ENCODE assay signal across 10 cellular contexts in genomic region chr3:144028798-144029411, GRCh38. TPM values are rescaled to one million over a fixed set of nuclear protein-coding genes. Genes with fewer than 3 reads are reported as not detected.
DNase-seq lines count a peak whose midpoint lies in the region; ATAC-seq and TF ChIP-seq lines count a peak whose summit lies in the region.
"Had no signal": no experiment of that assay in that cellular context is flagged by ENCODE, and none has a peak within 500 bp of the region (broad histone marks: within the 10 kb centered on the region; RNA-seq: fewer than 3 reads in every experiment).

No MANE protein-coding gene starts in this region.

- no peak overlapping the region for H3K27ac Mint-ChIP-seq in WTC11
- H3K27ac Mint-ChIP-seq: activated naive CD8-positive, alpha-beta T cell treated with anti-CD3 and anti-CD28 coated beads, Interleukin-2, amount 50 U/mL, for 24 hours had no signal

- H3K4me3 ChIP-seq in hepatocyte, result no peak overlapping the region

- peak; percentile 85 for ATAC-seq in HG03135 (IDR thresholded peaks at IDR 0.05; ENCODE audit: unreplicated experiment)
- no peak for ATAC-seq in WTC11
- ATAC-seq: activated naive CD8-positive, alpha-beta T cell treated with anti-CD3 and anti-CD28 coated beads, Interleukin-2, amount 50 U/mL, for 24 hours; T-cell had no signal

- H3K4me2 ChIP-seq in hepatocyte, result no peak overlapping the region

- H3K9me2 ChIP-seq in hepatocyte (replicated peaks; ENCODE audit: insufficient read depth), result no peaks in the 10 kb centered on the region

- H3K27me3 Mint-ChIP-seq in WTC11 (ENCODE audit: low read depth), result no peaks in the 10 kb centered on the region
- H3K27me3 Mint-ChIP-seq: activated naive CD8-positive, alpha-beta T cell treated with anti-CD3 and anti-CD28 coated beads, Interleukin-2, amount 50 U/mL, for 24 hours had no signal

- peaks cover 20% of the 10 kb centered on the region for H3K9me3 Mint-ChIP-seq in WTC11
- H3K9me3 Mint-ChIP-seq: activated naive CD8-positive, alpha-beta T cell treated with anti-CD3 and anti-CD28 coated beads, Interleukin-2, amount 50 U/mL, for 24 hours; T-cell had no signal

- DNase-seq in GM10266 (ENCODE audit: extremely low spot score), result peak; percentile 38
- peak; percentile 39 for DNase-seq in GM20000 (ENCODE audit: low spot score)
- DNase-seq in UCSD-AML1 (lab: John Stamatoyannopoulos, UW; ENCODE audit: unreplicated experiment), result peak; percentile 17
- DNase-seq in WTC11 (ENCODE audit: low spot score), result no peak
- DNase-seq in NCI-H510A (lab: John Stamatoyannopoulos, UW), result no peak
- DNase-seq in SW480 (ENCODE audit: low spot score), result no peak
- DNase-seq in hepatocyte (ENCODE audit: low spot score), result no peak
- DNase-seq: activated naive CD8-positive, alpha-beta T cell treated with anti-CD3 and anti-CD28 coated beads, Interleukin-2, amount 50 U/mL, for 24 hours had no signal

- no peaks in the 10 kb centered on the region for H3K27me3 ChIP-seq in hepatocyte

- H3K4me1 ChIP-seq in hepatocyte (ENCODE audit: insufficient read depth), result no peaks in the 10 kb centered on the region

- peaks cover 8% of the 10 kb centered on the region for H3K36me3 Mint-ChIP-seq in WTC11
- H3K36me3 Mint-ChIP-seq: T-cell had no signal

- CTCF ChIA-PET in WTC11 (lab: Charles Lee), result no interaction called here

- no peaks in the 10 kb centered on the region for H3K79me2 ChIP-seq in hepatocyte

- H2AFZ ChIP-seq in hepatocyte, result no peak overlapping the region

- POLR2A ChIA-PET in WTC11 (lab: Charles Lee), result no interaction called here

- TF ChIP-seq CTCF in GM10266 (IDR thresholded peaks at IDR 0.05; ENCODE audit: control insufficient read depth, insufficient read depth, low read depth, missing control alignments) (no peak), GM20000 (IDR thresholded peaks at IDR 0.05; ENCODE audit: extremely low read depth, missing control alignments) (no peak), WTC11 (IDR thresholded peaks at IDR 0.05) (no peak), hepatocyte (IDR thresholded peaks at IDR 0.05; ENCODE audit: poor library complexity) (no peak)

- no peak overlapping the region for H3K4me3 Mint-ChIP-seq in WTC11
- H3K4me3 Mint-ChIP-seq: activated naive CD8-positive, alpha-beta T cell treated with anti-CD3 and anti-CD28 coated beads, Interleukin-2, amount 50 U/mL, for 24 hours; T-cell had no signal

- H3K27ac ChIP-seq in hepatocyte, result no peak overlapping the region

- H3K9me3 ChIP-seq in hepatocyte (ENCODE audit: low read depth), result no peaks in the 10 kb centered on the region

- no peaks in the 10 kb centered on the region for H3K36me3 ChIP-seq in hepatocyte (replicated peaks; ENCODE audit: insufficient read depth, low read depth)

- peaks cover 10% of the 10 kb centered on the region for H3K4me1 Mint-ChIP-seq in WTC11

- 90% methylated on average over 4 of the region's 4 CpGs for WGBS in hepatocyte (ENCODE audit: low lambda C conversion rate, missing lambda C conversion rate)

- H4K20me1 ChIP-seq in hepatocyte (ENCODE audit: insufficient read depth, poor library complexity, severe bottlenecking), result no peaks in the 10 kb centered on the region

TF ChIP-seq in WTC11, 78 proteins besides CTCF, POLR2A, EP300 and RAD21:
- TF ChIP-seq IRF2 (CRISPR knock-in tag; IDR thresholded peaks at IDR 0.05; ENCODE audit: borderline replicate concordance, low read depth) (no peak), AR (CRISPR knock-in tag; IDR thresholded peaks at IDR 0.05) (no peak), ZBTB21 (CRISPR knock-in tag; IDR thresholded peaks at IDR 0.05; ENCODE audit: borderline replicate concordance) (no peak), SMAD4 (CRISPR knock-in tag; IDR thresholded peaks at IDR 0.05) (no peak), ZNF281 (CRISPR knock-in tag; IDR thresholded peaks at IDR 0.05) (no peak), ZNF396 (CRISPR knock-in tag; IDR thresholded peaks at IDR 0.05; ENCODE audit: borderline replicate concordance) (no peak), TEAD4 (CRISPR knock-in tag; IDR thresholded peaks at IDR 0.05) (no peak), SP1 (CRISPR knock-in tag; conservative IDR thresholded peaks at IDR 0.05) (no peak), ZNF263 (CRISPR knock-in tag; IDR thresholded peaks at IDR 0.05; ENCODE audit: low read depth) (no peak)
TF ChIP-seq in WTC11: peak in this region for 0.

RNA-seq across cellular contexts. Expression of gene DIPK2A, which starts 57.3 kb away (rescaled TPM):
- total RNA-seq in WTC11 (2021), result 28.0 to 35.1 TPM (median 28.9 TPM) in 3 replicates
- total RNA-seq in hepatocyte, result 87.2 and 90.8 TPM in 2 replicates
- 45.8 and 46.1 TPM in 2 replicates for polyA plus RNA-seq in hepatocyte

Comparison
In these comparisons a context has a peak if more than half of its experiments do, and no peak if none do; other contexts are left out.
1. DNase-seq: peak in GM10266 (single experiment), GM20000 (single experiment) and UCSD-AML1 (single experiment); none in WTC11 (single experiment), NCI-H510A (single experiment), SW480 (single experiment) and hepatocyte (single experiment).